In the genomic region with DNA sequence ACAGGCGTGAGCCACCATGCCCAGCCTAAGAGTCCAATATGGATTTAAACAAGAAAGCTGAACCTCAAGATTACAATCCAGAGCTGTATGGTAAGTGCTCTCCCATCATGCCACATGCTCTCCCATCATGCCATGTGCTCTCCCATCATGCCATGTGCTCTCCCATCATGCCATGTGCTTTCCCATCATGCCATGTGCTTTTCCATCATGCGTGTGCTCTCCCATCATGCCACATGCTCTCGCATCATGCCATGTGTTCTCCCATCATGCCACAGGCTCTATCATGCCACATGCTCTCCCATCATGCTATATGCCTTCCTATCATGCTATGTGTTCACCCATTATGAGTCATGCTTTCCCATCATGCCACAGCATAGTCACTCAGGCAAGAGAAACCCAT, we compare ENCODE assay signal across 1 cellular context.
A peak's percentile ranks its signal among the peaks of the same experiment; 100 is the strongest.
TF ChIP-seq lines count a peak whose summit lies in the region.

No MANE protein-coding gene starts in this region.

TF ChIP-seq in K562, 482 proteins besides CTCF, POLR2A, EP300 and RAD21 (continued from another document):
- TF ChIP-seq MGA (IDR thresholded peaks at IDR 0.05): peak; percentile 33; the same call in 1 of the 2 replicates
- TF ChIP-seq ZNF586 (CRISPR knock-in tag; conservative IDR thresholded peaks at IDR 0.05): no peak
- TF ChIP-seq ID3 (CRISPR knock-in tag; IDR thresholded peaks at IDR 0.05): no peak
- TF ChIP-seq ID3 (tag; IDR thresholded peaks at IDR 0.05): no peak
- peak; percentile 40; the same call in 1 of the 2 replicates for TF ChIP-seq EP400 (IDR thresholded peaks at IDR 0.05)
- TF ChIP-seq, protein P1, sequence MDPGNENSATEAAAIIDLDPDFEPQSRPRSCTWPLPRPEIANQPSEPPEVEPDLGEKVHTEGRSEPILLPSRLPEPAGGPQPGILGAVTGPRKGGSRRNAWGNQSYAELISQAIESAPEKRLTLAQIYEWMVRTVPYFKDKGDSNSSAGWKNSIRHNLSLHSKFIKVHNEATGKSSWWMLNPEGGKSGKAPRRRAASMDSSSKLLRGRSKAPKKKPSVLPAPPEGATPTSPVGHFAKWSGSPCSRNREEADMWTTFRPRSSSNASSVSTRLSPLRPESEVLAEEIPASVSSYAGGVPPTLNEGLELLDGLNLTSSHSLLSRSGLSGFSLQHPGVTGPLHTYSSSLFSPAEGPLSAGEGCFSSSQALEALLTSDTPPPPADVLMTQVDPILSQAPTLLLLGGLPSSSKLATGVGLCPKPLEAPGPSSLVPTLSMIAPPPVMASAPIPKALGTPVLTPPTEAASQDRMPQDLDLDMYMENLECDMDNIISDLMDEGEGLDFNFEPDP (CRISPR knock-in tag; IDR thresholded peaks at IDR 0.05): no peak
- TF ChIP-seq CBX1 (IDR thresholded peaks at IDR 0.05; ENCODE audit: low read depth): no peak
- no peak for TF ChIP-seq ZNF175 (CRISPR knock-in tag; IDR thresholded peaks at IDR 0.05; ENCODE audit: low read depth)
- TF ChIP-seq, protein P2, sequence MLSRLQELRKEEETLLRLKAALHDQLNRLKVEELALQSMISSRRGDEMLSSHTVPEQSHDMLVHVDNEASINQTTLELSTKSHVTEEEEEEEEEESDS (CRISPR knock-in tag; IDR thresholded peaks at IDR 0.05): no peak
- TF ChIP-seq MEF2A (IDR thresholded peaks at IDR 0.05; ENCODE audit: control insufficient read depth, low read depth, low read length): no peak
- TF ChIP-seq, protein P3, sequence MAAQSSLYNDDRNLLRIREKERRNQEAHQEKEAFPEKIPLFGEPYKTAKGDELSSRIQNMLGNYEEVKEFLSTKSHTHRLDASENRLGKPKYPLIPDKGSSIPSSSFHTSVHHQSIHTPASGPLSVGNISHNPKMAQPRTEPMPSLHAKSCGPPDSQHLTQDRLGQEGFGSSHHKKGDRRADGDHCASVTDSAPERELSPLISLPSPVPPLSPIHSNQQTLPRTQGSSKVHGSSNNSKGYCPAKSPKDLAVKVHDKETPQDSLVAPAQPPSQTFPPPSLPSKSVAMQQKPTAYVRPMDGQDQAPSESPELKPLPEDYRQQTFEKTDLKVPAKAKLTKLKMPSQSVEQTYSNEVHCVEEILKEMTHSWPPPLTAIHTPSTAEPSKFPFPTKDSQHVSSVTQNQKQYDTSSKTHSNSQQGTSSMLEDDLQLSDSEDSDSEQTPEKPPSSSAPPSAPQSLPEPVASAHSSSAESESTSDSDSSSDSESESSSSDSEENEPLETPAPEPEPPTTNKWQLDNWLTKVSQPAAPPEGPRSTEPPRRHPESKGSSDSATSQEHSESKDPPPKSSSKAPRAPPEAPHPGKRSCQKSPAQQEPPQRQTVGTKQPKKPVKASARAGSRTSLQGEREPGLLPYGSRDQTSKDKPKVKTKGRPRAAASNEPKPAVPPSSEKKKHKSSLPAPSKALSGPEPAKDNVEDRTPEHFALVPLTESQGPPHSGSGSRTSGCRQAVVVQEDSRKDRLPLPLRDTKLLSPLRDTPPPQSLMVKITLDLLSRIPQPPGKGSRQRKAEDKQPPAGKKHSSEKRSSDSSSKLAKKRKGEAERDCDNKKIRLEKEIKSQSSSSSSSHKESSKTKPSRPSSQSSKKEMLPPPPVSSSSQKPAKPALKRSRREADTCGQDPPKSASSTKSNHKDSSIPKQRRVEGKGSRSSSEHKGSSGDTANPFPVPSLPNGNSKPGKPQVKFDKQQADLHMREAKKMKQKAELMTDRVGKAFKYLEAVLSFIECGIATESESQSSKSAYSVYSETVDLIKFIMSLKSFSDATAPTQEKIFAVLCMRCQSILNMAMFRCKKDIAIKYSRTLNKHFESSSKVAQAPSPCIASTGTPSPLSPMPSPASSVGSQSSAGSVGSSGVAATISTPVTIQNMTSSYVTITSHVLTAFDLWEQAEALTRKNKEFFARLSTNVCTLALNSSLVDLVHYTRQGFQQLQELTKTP (IDR thresholded peaks at IDR 0.05; ENCODE audit: low read depth in 1 of 2, partially characterized antibody in 2 of 2): peak in 1 of 2 experiments; percentile 88
- TF ChIP-seq HMG20B (CRISPR knock-in tag; IDR thresholded peaks at IDR 0.05): no peak
- TF ChIP-seq TRIM24 (IDR thresholded peaks at IDR 0.05): peak; percentile 13 to 35; a peak in 1 of 4 replicates
